Comparison of ENCODE assay signal across 8 cellular contexts in the genomic region with DNA sequence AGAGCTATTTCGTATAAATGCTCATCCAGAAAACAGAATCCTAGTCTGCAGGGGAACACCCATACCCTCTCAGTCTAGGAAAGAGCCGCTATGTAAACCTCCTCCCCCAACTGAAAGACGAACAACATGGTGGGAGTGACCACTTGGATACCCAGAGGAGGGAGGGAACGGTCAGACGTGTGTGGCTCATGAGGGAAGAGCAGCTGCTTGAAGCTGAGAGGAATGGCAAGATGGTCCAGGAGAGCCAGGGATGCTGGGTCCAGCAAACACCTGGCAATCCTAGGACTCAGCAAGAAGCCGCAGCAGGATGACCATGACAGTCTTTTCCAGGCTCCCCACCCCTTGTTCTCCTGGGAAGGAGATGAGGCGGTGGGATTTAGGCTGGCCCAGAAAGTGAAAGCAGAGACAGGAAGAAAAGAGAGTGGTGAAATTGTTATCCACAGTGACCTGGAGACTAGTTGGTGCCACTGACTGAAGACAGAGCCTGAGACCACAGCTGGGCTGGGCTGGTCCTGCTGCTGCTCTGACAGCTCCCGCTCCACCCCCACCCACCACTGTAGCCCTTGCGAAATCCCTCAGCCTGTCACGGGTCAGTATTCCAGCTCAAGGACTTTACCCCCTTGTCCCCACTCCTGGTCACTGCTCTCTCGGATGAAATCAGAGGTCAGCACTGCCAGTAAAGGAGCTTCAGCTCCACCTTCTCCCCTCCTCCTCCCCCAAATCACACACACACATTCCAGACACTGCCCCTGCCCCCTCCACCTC. TPM values are rescaled to one million over a fixed set of nuclear protein-coding genes. Genes with fewer than 3 reads are reported as not detected.
A peak's percentile ranks its signal among the peaks of the same experiment; 100 is the strongest.
DNase-seq lines count a peak whose midpoint lies in the region; ATAC-seq, FAIRE-seq and TF ChIP-seq lines count a peak whose summit lies in the region.

No MANE protein-coding gene starts in this region.

- CTCF ChIA-PET in A549 (lab: Yijun Ruan, JAX) = interaction anchor here (1.1 to 2.6 kb wide), 5 partner anchors 9 to 157 kb away, joined by 3 to 12 read pairs (median 11); partner anchors contain the start of gene MINDY1

- TF ChIP-seq CTCF in A549 (IDR thresholded peaks at IDR 0.05) (no peak), KMS-11 (conservative IDR thresholded peaks at IDR 0.05; ENCODE audit: low read depth, low read length) (no peak), coronary artery (IDR thresholded peaks at IDR 0.05) (no peak)

- H3K4me1 ChIP-seq in A549 (peaks cover 49% of the 10 kb centered on the region), KMS-11 (ENCODE audit: low read depth, poor library complexity, severe bottlenecking) (peaks cover 33% of the 10 kb centered on the region), mesodermal cell (ENCODE audit: control insufficient read depth, insufficient read depth, low read length, poor library complexity, severe bottlenecking) (peaks cover 29% of the 10 kb centered on the region), urinary bladder (ENCODE audit: insufficient read depth) (peaks cover 4% of the 10 kb centered on the region)

- no peak for TF ChIP-seq EP300 in A549 (IDR thresholded peaks at IDR 0.05)

- WGBS in A549 (ENCODE audit: missing lambda C conversion rate) = 49% methylated on average over 11 of the region's 11 CpGs
- 55 to 70% methylated on average over 6 to 11 of the region's 11 CpGs for WGBS in mesodermal cell (ENCODE audit: insufficient coverage in 2 of 2), 2 experiments
- 35% methylated on average over 11 of the region's 11 CpGs for WGBS in urinary bladder

- peaks cover 18% of the 10 kb centered on the region for H4K20me1 ChIP-seq in KMS-11 (ENCODE audit: insufficient read depth)

- POLR2A ChIA-PET in A549 (lab: Yijun Ruan, JAX) = no interaction called here

- H3K9me3 ChIP-seq in A549 (no peaks in the 10 kb centered on the region), mesodermal cell (ENCODE audit: control insufficient read depth, low read length) (no peaks in the 10 kb centered on the region)

- peak in 1 of 2 experiments; percentile 17; a peak in 3 of 6 replicates for ATAC-seq in A549
- no peak for ATAC-seq in HG02884 (IDR thresholded peaks at IDR 0.05; ENCODE audit: unreplicated experiment)

- no peak for TF ChIP-seq RAD21 in A549 (conservative IDR thresholded peaks at IDR 0.05 in 1 of 2, IDR thresholded peaks at IDR 0.05 in 1 of 2)

- no peak overlapping the region for H2AFZ ChIP-seq in KMS-11 (ENCODE audit: low read depth)

- H3K9ac ChIP-seq in KMS-11 = no peak overlapping the region

- no peaks in the 10 kb centered on the region for H3K27me3 ChIP-seq in KMS-11 (ENCODE audit: insufficient read depth, low read depth)

- peaks cover 27% of the 10 kb centered on the region; the same call in 1 of the 2 replicates for H3K36me3 ChIP-seq in KMS-11 (ENCODE audit: insufficient read depth)
- peaks cover 46% of the 10 kb centered on the region for H3K36me3 ChIP-seq in mesodermal cell (ENCODE audit: control insufficient read depth, insufficient read depth, low read length)
- H3K36me3 ChIP-seq in urinary bladder (ENCODE audit: insufficient read depth) = peaks cover under 1% of the 10 kb centered on the region

- FAIRE-seq in A549 (lab: Jason Lieb, UNC) = no peak

- DNase-seq in A549 (ENCODE audit: low read depth in 1 of 2, low spot score in 1 of 2) (no peak), coronary artery (ENCODE audit: low spot score) (peak; percentile 87), DMS53 treated with DMSO at 0.1 percent for 48 hours (lab: John Stamatoyannopoulos, UW; ENCODE audit: unreplicated experiment) (no peak), NCI-H345 (lab: John Stamatoyannopoulos, UW) (no peak)

- TF ChIP-seq POLR2A in A549 (IDR thresholded peaks at IDR 0.05; ENCODE audit: low read length) = no peak

- peak overlapping the region; percentile 95 for H3K4me2 ChIP-seq in A549
- H3K4me2 ChIP-seq in KMS-11 = peak overlapping the region; percentile 97; the same call in 1 of the 2 replicates

- H3K79me2 ChIP-seq in KMS-11 (ENCODE audit: insufficient read depth, low read depth) = peaks cover 54% of the 10 kb centered on the region

- H3K27ac ChIP-seq in A549 = peak overlapping the region; percentile 98 to 100
- H3K27ac ChIP-seq in KMS-11 = no peak overlapping the region
- peak overlapping the region; percentile 96 to 98 for H3K27ac ChIP-seq in coronary artery
- peak overlapping the region; percentile 0 for H3K27ac ChIP-seq in mesodermal cell (ENCODE audit: low read depth, low read length, severe bottlenecking)
- peak overlapping the region; percentile 26 for H3K27ac ChIP-seq in urinary bladder (ENCODE audit: low read depth)

- H3K4me3 ChIP-seq in A549 (peak overlapping the region; percentile 90), KMS-11 (IDR thresholded peaks at IDR 0.05; ENCODE audit: insufficient read depth, low read depth, low read length) (no peak overlapping the region), coronary artery (peak overlapping the region; percentile 93), mesodermal cell (ENCODE audit: extremely low read depth, insufficient read depth, low read length, poor library complexity, severe bottlenecking) (no peak overlapping the region), urinary bladder (ENCODE audit: low read depth, low read length) (no peak overlapping the region)

TF ChIP-seq in A549, 52 proteins besides CTCF, POLR2A, EP300 and RAD21:
- TF ChIP-seq ESRRA (IDR thresholded peaks at IDR 0.05; ENCODE audit: borderline replicate concordance, low read length) (no peak), POLR2AphosphoS2 (conservative IDR thresholded peaks at IDR 0.05; ENCODE audit: low read length) (no peak), NR3C1 (IDR thresholded peaks at IDR 0.05) (no peak), CBX2 (IDR thresholded peaks at IDR 0.05; ENCODE audit: borderline replicate concordance, low read depth) (no peak), CEBPB (IDR thresholded peaks at IDR 0.05) (peak; percentile 71 to 93; a peak in 3 of 4 replicates), ZNF302 (CRISPR knock-in tag; IDR thresholded peaks at IDR 0.05) (no peak), RNF2 (IDR thresholded peaks at IDR 0.05; ENCODE audit: borderline replicate concordance, low read depth) (no peak)

RNA-seq across cellular contexts. Expression of gene CERS2, which starts 3.6 kb away (rescaled TPM):
- polyA plus RNA-seq in A549 (2011; rRNA removed) (356 and 395 TPM in 2 replicates), A549 (2017; fragmentation: RNase III; extraction: RNeasy Plus Mini Kit Qiagen cat#74134 plus additional on column Dnase treatment) (183 to 196 TPM (median 196 TPM) in 3 replicates), urinary bladder (131 TPM)
- 144 and 210 TPM in 2 replicates for polyA plus RNA-seq in A549 (2012; cell fraction: cytosol; rRNA removed)
- 118 and 122 TPM in 2 replicates for polyA plus RNA-seq in A549 (2012; cell fraction: nucleus; rRNA removed)
- 275 and 350 TPM in 2 replicates for polyA minus RNA-seq in A549 (2011; rRNA and poly(A)+ RNA removed)
- polyA plus RNA-seq in mesodermal cell (2013, experiment 1 of 2) = 131 TPM
- 131 TPM for polyA plus RNA-seq in mesodermal cell (2013, experiment 2 of 2)
- 75.1 TPM for total RNA-seq in urinary bladder

RNA-seq across cellular contexts. Expression of gene ANXA9, which starts 11.1 kb away (rescaled TPM):
- polyA plus RNA-seq in A549 (2011; rRNA removed) = 2.2 and 3.3 TPM in 2 replicates
- polyA plus RNA-seq in A549 (2012; cell fraction: cytosol; rRNA removed) = 1.1 and 1.6 TPM in 2 replicates
- 2.3 and 2.7 TPM in 2 replicates for polyA plus RNA-seq in A549 (2012; cell fraction: nucleus; rRNA removed)
- polyA plus RNA-seq in A549 (2017; fragmentation: RNase III; extraction: RNeasy Plus Mini Kit Qiagen cat#74134 plus additional on column Dnase treatment) = 1.5 to 2.1 TPM (median 1.7 TPM) in 3 replicates
- polyA minus RNA-seq in A549 (2011; rRNA and poly(A)+ RNA removed) = 6.1 and 7.8 TPM in 2 replicates
- polyA plus RNA-seq in mesodermal cell (2013, experiment 1 of 2) = 0.15 TPM
- 0.20 TPM for polyA plus RNA-seq in mesodermal cell (2013, experiment 2 of 2)
- 5.2 TPM for total RNA-seq in urinary bladder
- 0.95 TPM for polyA plus RNA-seq in urinary bladder

RNA-seq across cellular contexts. Expression of gene MINDY1, which starts 35.7 kb away (rescaled TPM):
- 5.2 and 7.9 TPM in 2 replicates for polyA plus RNA-seq in A549 (2011; rRNA removed)
- polyA plus RNA-seq in A549 (2012; cell fraction: cytosol; rRNA removed) = 3.0 and 3.8 TPM in 2 replicates
- 7.3 and 8.9 TPM in 2 replicates for polyA plus RNA-seq in A549 (2012; cell fraction: nucleus; rRNA removed)
- polyA plus RNA-seq in A549 (2017; fragmentation: RNase III; extraction: RNeasy Plus Mini Kit Qiagen cat#74134 plus additional on column Dnase treatment) = 4.0 to 4.8 TPM (median 4.8 TPM) in 3 replicates
- 10.1 and 10.7 TPM in 2 replicates for polyA minus RNA-seq in A549 (2011; rRNA and poly(A)+ RNA removed)
- 9.3 TPM for polyA plus RNA-seq in mesodermal cell (2013, experiment 1 of 2)
- 8.0 TPM for polyA plus RNA-seq in mesodermal cell (2013, experiment 2 of 2)
- total RNA-seq in urinary bladder = 19.7 TPM
- polyA plus RNA-seq in urinary bladder = 19.6 TPM

RNA-seq across cellular contexts. Expression of gene PRUNE1, which starts 37.2 kb away (rescaled TPM):
- polyA plus RNA-seq in A549 (2011; rRNA removed) = 27.0 and 27.5 TPM in 2 replicates
- polyA plus RNA-seq in A549 (2012; cell fraction: cytosol; rRNA removed) = 10.9 and 12.7 TPM in 2 replicates
- 7.7 and 9.5 TPM in 2 replicates for polyA plus RNA-seq in A549 (2012; cell fraction: nucleus; rRNA removed)
- 11.1 to 11.9 TPM (median 11.1 TPM) in 3 replicates for polyA plus RNA-seq in A549 (2017; fragmentation: RNase III; extraction: RNeasy Plus Mini Kit Qiagen cat#74134 plus additional on column Dnase treatment)
- 21.1 and 21.7 TPM in 2 replicates for polyA minus RNA-seq in A549 (2011; rRNA and poly(A)+ RNA removed)
- 23.6 TPM for polyA plus RNA-seq in mesodermal cell (2013, experiment 1 of 2)
- 21.8 TPM for polyA plus RNA-seq in mesodermal cell (2013, experiment 2 of 2)
- 19.1 TPM for total RNA-seq in urinary bladder
- polyA plus RNA-seq in urinary bladder = 23.5 TPM

RNA-seq across cellular contexts. Expression of gene SETDB1, which starts 44.8 kb away (rescaled TPM):
- polyA plus RNA-seq in A549 (2011; rRNA removed) (48.8 and 56.9 TPM in 2 replicates), A549 (2017; fragmentation: RNase III; extraction: RNeasy Plus Mini Kit Qiagen cat#74134 plus additional on column Dnase treatment) (25.1 to 27.6 TPM (median 25.2 TPM) in 3 replicates), urinary bladder (21.0 TPM)
- 16.8 and 18.9 TPM in 2 replicates for polyA plus RNA-seq in A549 (2012; cell fraction: cytosol; rRNA removed)
- polyA plus RNA-seq in A549 (2012; cell fraction: nucleus; rRNA removed) = 32.0 and 46.3 TPM in 2 replicates
- 55.3 and 58.4 TPM in 2 replicates for polyA minus RNA-seq in A549 (2011; rRNA and poly(A)+ RNA removed)
- polyA plus RNA-seq in mesodermal cell (2013, experiment 1 of 2) = 39.5 TPM
- 37.1 TPM for polyA plus RNA-seq in mesodermal cell (2013, experiment 2 of 2)
- 47.6 TPM for total RNA-seq in urinary bladder

Comparison
In these comparisons a context has a peak if more than half of its experiments do, and no peak if none do; other contexts are left out.
1. H3K4me3 ChIP-seq: peak in A549 (single experiment) and coronary artery (single experiment); none in KMS-11 (single experiment), mesodermal cell (single experiment) and urinary bladder (single experiment).